8 cellular contexts compared by ENCODE assay signal in the genomic region with DNA sequence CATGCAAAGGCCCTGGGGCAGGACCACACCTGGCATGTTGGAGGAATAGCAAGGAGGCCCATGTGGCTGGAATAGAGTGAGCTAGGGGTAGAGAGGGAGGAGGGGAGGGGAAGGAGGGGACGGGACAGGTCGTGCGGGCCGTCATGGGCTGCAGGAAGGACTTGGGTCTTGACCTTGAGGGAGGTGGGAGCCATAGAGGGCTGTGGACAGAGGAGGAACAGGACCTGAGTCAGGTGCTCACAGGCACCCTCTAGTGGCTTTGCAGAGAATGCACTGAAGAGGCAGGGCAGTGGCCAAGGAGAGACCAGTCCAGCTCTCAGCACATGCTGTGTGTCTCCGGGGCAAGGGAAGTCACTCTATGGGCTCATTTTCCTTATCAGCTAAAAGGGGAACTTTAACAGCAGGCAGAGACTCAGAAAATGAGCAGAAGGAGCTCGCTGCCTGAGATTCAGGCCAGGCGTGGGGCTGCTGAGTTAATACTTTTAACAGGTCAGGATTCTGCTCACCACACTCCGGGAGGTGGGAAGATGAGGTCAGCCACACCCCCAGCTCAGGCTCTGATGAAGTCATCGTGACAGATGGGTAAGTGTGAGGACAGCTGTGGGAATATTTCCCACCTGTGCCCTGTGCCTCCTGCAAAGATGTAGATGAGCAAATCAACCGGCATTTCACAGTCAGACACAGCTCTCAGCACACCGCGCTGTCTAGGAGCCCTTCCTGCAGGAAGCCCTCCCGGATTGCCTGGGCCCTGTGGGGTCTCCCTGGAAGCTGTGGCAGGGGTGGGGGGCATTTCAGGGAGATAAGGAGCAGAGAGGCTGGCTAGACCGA. TPM values are rescaled to one million over a fixed set of nuclear protein-coding genes. Genes with fewer than 3 reads are reported as not detected.
DNase-seq lines count a peak whose midpoint lies in the region; ATAC-seq, FAIRE-seq and TF ChIP-seq lines count a peak whose summit lies in the region.

No MANE protein-coding gene starts in this region.

- no peak overlapping the region for H3K4ac ChIP-seq in trophoblast cell (ENCODE audit: low read depth, low read length)

- H2AK5ac ChIP-seq in trophoblast cell (ENCODE audit: low read length): no peak overlapping the region

- H2AFZ ChIP-seq in trophoblast cell (ENCODE audit: insufficient read depth, low read length, poor library complexity): no peak overlapping the region

- peaks cover 2% of the 10 kb centered on the region for H3K79me2 ChIP-seq in trophoblast cell (ENCODE audit: control insufficient read depth, insufficient read depth, low read length, poor library complexity)

- no peak overlapping the region for H2BK5ac ChIP-seq in trophoblast cell (ENCODE audit: low read depth, low read length, poor library complexity)

- POLR2A ChIA-PET in Caco-2 (lab: Charles Lee): no interaction called here

- H3K4me1 Mint-ChIP-seq in Caco-2 (ENCODE audit: low read depth, unreplicated experiment): peaks cover 5% of the 10 kb centered on the region

- peak; percentile 73 to 74 for TF ChIP-seq CTCF in Caco-2 (IDR thresholded peaks at IDR 0.05; ENCODE audit: insufficient read depth in 1 of 2, low read depth in 1 of 2, low read length in 1 of 2, severe bottlenecking in 1 of 2, unreplicated experiment in 1 of 2)

- no peak overlapping the region for H3K14ac ChIP-seq in trophoblast cell (ENCODE audit: low read length)

- H3K27ac Mint-ChIP-seq in Caco-2 (ENCODE audit: unreplicated experiment): no peak overlapping the region

- H3K4me3 ChIP-seq in Caco-2 (ENCODE audit: low read depth, low read length): no peak overlapping the region
- no peak overlapping the region for H3K4me3 ChIP-seq in trophoblast cell (ENCODE audit: low read depth, low read length)

- H3K9me3 Mint-ChIP-seq in Caco-2 (ENCODE audit: unreplicated experiment): no peaks in the 10 kb centered on the region

- CTCF ChIA-PET in Caco-2 (lab: Charles Lee): interaction anchor here (0.8 to 2.1 kb wide), 5 partner anchors 11 to 125 kb away, joined by 3 to 9 read pairs (median 5); no protein-coding TSS in a partner anchor

- no peak for ATAC-seq in GM21381 (IDR thresholded peaks at IDR 0.05; ENCODE audit: unreplicated experiment)
- ATAC-seq in HG03469 (IDR thresholded peaks at IDR 0.05; ENCODE audit: unreplicated experiment): no peak

- H3K18ac ChIP-seq in trophoblast cell (ENCODE audit: low read length): no peak overlapping the region

- no CpG with 5 or more reads among the region's 14 CpGs for WGBS in trophoblast cell (ENCODE audit: extremely low coverage, insufficient coverage, insufficient read length)

- peaks cover 6% of the 10 kb centered on the region; the same call in 1 of the 2 replicates for H3K4me1 ChIP-seq in Caco-2
- H3K4me1 ChIP-seq in trophoblast cell (ENCODE audit: control insufficient read depth in 1 of 2, insufficient read depth in 2 of 2, low read length in 2 of 2): peaks cover 5 to 11% of the 10 kb centered on the region in 2 experiments

- FAIRE-seq in RCC 7860 (lab: Jason Lieb, UNC): peak; percentile 44

- H3K4me2 ChIP-seq in trophoblast cell (ENCODE audit: low read length): no peak overlapping the region

- no peak overlapping the region for H4K8ac ChIP-seq in trophoblast cell (ENCODE audit: low read depth, low read length)

- no peak overlapping the region for H2BK12ac ChIP-seq in trophoblast cell (ENCODE audit: low read length)

- no TSS peak for BruUV-seq in Caco-2 (replicated peaks; lab: Mats Ljungman, UMichigan)

- no peak overlapping the region for H2BK120ac ChIP-seq in trophoblast cell (ENCODE audit: insufficient read depth, low read length, poor library complexity)

- DNase-seq in Caco-2 (peak; percentile 71 to 73), HT-29 (ENCODE audit: low spot score) (peak; percentile 63), RCC 7860 (ENCODE audit: low spot score) (peak; percentile 89), glomerular visceral epithelial cell (ENCODE audit: extremely low spot score) (peak; percentile 97), trophoblast cell (peak; percentile 81 to 93)
- DNase-seq in activated effector memory CD4-positive, alpha-beta T cell treated with Interleukin-2 at 50 U/mL for 16 hours: peak; percentile 23

- no peak overlapping the region for H4K12ac ChIP-seq in trophoblast cell (ENCODE audit: low read depth, low read length)

- no peaks in the 10 kb centered on the region for H3K27me3 ChIP-seq in Caco-2 (replicated peaks; ENCODE audit: control insufficient read depth, insufficient read depth, low read length)
- no peaks in the 10 kb centered on the region for H3K27me3 ChIP-seq in trophoblast cell (ENCODE audit: insufficient read depth, low read length)

- H3K27ac ChIP-seq in trophoblast cell (ENCODE audit: low read depth, low read length): no peak overlapping the region

- H3K9ac ChIP-seq in trophoblast cell (ENCODE audit: low read length): no peak overlapping the region

- peaks cover 5% of the 10 kb centered on the region for H3K36me3 Mint-ChIP-seq in Caco-2 (ENCODE audit: insufficient read depth, unreplicated experiment)

- H3K79me1 ChIP-seq in trophoblast cell (ENCODE audit: low read length): peaks cover 10% of the 10 kb centered on the region

- H3K23ac ChIP-seq in trophoblast cell (ENCODE audit: low read length): no peak overlapping the region

- H3K36me3 ChIP-seq in Caco-2 (ENCODE audit: control insufficient read depth, insufficient read depth, low read length): no peaks in the 10 kb centered on the region
- H3K36me3 ChIP-seq in trophoblast cell (ENCODE audit: control insufficient read depth in 1 of 2, insufficient read depth in 2 of 2, low read length in 2 of 2): no peaks in the 10 kb centered on the region

- H4K91ac ChIP-seq in trophoblast cell (ENCODE audit: low read depth, low read length): no peak overlapping the region

- H3K27me3 Mint-ChIP-seq in Caco-2 (ENCODE audit: insufficient read depth, unreplicated experiment): no peaks in the 10 kb centered on the region

- no peak overlapping the region for H3K4me3 Mint-ChIP-seq in Caco-2 (ENCODE audit: unreplicated experiment)

- H3K9me3 ChIP-seq in Caco-2 (no peaks in the 10 kb centered on the region), trophoblast cell (ENCODE audit: insufficient read depth, low read depth, low read length) (peaks cover 2% of the 10 kb centered on the region)

- intact Hi-C loops in Caco-2 (cut with micrococcal nuclease; ENCODE audit: unreplicated experiment): no loop called here

RNA-seq across cellular contexts. Expression of gene TNFAIP8L1, which starts 6.0 kb away (rescaled TPM):
- total RNA-seq in Caco-2 (2022): 19.6 and 21.8 TPM in 2 replicates
- 6.3 TPM in 2 replicates for total RNA-seq in HT-29 (2014; rRNA removed; shearing (Covaris generic))
- 6.4 and 7.0 TPM in 2 replicates for polyA plus RNA-seq in trophoblast cell (2013)

RNA-seq across cellular contexts. Expression of gene MYDGF, which starts 36.8 kb away (rescaled TPM):
- total RNA-seq in Caco-2 (2022): 106 and 109 TPM in 2 replicates
- 139 and 152 TPM in 2 replicates for total RNA-seq in HT-29 (2014; rRNA removed; shearing (Covaris generic))
- polyA plus RNA-seq in trophoblast cell (2013): 117 and 124 TPM in 2 replicates

Comparison
In these comparisons a context has a peak if more than half of its experiments do, and no peak if none do; other contexts are left out.
1. DNase-seq: peak in every context shown above with its lines; median percentile 97 in glomerular visceral epithelial cell; 89 in RCC 7860; 87 in trophoblast cell; 72 in Caco-2; 63 in HT-29; 23 in activated effector memory CD4-positive, alpha-beta T cell treated with Interleukin-2 at 50 U/mL for 16 hours.